In the genomic region with DNA sequence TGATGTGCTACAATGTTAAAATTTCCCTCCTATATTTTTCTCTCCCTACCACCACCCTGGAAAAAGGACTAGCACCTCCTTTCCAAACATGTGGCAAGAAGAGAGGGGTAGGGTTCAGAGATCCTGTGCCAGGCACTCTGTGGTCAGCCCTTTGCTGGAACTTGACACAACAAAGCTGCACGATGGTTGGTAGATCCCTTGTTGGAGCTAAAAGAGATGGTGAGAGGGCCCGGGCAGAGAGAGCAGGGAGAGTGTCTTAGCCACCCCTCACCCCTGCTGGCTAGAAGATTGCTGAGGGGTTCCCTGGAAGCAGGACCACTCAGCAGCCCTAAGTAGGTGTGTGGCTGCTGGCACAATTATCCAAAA, we compare ENCODE assay signal across 1 cellular context.
TF ChIP-seq lines count a peak whose summit lies in the region.

No MANE protein-coding gene starts in this region.

TF ChIP-seq in K562, 482 proteins besides CTCF, POLR2A, EP300 and RAD21 (continues in another document):
- TF ChIP-seq, protein P1, sequence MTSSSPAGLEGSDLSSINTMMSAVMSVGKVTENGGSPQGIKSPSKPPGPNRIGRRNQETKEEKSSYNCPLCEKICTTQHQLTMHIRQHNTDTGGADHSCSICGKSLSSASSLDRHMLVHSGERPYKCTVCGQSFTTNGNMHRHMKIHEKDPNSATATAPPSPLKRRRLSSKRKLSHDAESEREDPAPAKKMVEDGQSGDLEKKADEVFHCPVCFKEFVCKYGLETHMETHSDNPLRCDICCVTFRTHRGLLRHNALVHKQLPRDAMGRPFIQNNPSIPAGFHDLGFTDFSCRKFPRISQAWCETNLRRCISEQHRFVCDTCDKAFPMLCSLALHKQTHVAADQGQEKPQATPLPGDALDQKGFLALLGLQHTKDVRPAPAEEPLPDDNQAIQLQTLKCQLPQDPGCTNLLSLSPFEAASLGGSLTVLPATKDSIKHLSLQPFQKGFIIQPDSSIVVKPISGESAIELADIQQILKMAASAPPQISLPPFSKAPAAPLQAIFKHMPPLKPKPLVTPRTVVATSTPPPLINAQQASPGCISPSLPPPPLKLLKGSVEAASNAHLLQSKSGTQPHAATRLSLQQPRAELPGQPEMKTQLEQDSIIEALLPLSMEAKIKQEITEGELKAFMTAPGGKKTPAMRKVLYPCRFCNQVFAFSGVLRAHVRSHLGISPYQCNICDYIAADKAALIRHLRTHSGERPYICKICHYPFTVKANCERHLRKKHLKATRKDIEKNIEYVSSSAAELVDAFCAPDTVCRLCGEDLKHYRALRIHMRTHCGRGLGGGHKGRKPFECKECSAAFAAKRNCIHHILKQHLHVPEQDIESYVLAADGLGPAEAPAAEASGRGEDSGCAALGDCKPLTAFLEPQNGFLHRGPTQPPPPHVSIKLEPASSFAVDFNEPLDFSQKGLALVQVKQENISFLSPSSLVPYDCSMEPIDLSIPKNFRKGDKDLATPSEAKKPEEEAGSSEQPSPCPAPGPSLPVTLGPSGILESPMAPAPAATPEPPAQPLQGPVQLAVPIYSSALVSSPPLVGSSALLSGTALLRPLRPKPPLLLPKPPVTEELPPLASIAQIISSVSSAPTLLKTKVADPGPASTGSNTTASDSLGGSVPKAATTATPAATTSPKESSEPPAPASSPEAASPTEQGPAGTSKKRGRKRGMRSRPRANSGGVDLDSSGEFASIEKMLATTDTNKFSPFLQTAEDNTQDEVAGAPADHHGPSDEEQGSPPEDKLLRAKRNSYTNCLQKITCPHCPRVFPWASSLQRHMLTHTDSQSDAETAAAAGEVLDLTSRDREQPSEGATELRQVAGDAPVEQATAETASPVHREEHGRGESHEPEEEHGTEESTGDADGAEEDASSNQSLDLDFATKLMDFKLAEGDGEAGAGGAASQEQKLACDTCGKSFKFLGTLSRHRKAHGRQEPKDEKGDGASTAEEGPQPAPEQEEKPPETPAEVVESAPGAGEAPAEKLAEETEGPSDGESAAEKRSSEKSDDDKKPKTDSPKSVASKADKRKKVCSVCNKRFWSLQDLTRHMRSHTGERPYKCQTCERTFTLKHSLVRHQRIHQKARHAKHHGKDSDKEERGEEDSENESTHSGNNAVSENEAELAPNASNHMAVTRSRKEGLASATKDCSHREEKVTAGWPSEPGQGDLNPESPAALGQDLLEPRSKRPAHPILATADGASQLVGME (CRISPR knock-in tag; IDR thresholded peaks at IDR 0.05): peak; percentile 3; the same call in 1 of the 2 replicates
- TF ChIP-seq ZNF57 (CRISPR knock-in tag; IDR thresholded peaks at IDR 0.05): no peak
- TF ChIP-seq, protein P2, sequence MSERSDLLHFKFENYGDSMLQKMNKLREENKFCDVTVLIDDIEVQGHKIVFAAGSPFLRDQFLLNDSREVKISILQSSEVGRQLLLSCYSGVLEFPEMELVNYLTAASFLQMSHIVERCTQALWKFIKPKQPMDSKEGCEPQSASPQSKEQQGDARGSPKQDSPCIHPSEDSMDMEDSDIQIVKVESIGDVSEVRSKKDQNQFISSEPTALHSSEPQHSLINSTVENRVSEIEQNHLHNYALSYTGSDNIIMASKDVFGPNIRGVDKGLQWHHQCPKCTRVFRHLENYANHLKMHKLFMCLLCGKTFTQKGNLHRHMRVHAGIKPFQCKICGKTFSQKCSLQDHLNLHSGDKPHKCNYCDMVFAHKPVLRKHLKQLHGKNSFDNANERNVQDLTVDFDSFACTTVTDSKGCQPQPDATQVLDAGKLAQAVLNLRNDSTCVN (CRISPR knock-in tag; IDR thresholded peaks at IDR 0.05): no peak
- TF ChIP-seq, protein P3, sequence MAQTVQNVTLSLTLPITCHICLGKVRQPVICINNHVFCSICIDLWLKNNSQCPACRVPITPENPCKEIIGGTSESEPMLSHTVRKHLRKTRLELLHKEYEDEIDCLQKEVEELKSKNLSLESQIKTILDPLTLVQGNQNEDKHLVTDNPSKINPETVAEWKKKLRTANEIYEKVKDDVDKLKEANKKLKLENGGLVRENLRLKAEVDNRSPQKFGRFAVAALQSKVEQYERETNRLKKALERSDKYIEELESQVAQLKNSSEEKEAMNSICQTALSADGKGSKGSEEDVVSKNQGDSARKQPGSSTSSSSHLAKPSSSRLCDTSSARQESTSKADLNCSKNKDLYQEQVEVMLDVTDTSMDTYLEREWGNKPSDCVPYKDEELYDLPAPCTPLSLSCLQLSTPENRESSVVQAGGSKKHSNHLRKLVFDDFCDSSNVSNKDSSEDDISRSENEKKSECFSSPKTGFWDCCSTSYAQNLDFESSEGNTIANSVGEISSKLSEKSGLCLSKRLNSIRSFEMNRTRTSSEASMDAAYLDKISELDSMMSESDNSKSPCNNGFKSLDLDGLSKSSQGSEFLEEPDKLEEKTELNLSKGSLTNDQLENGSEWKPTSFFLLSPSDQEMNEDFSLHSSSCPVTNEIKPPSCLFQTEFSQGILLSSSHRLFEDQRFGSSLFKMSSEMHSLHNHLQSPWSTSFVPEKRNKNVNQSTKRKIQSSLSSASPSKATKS (CRISPR knock-in tag; IDR thresholded peaks at IDR 0.05): no peak
- TF ChIP-seq TAL1 (IDR thresholded peaks at IDR 0.05): no peak
- no peak for TF ChIP-seq MEF2A (IDR thresholded peaks at IDR 0.05; ENCODE audit: control insufficient read depth, low read depth, low read length)
- TF ChIP-seq FOXM1 (IDR thresholded peaks at IDR 0.05; ENCODE audit: low read depth): no peak
- TF ChIP-seq FOXM1 (CRISPR knock-in tag; IDR thresholded peaks at IDR 0.05; ENCODE audit: low read depth): 0 out of 2 replicates have a peak, but pooled peaks have one; percentile 8
- TF ChIP-seq ADNP (tag; IDR thresholded peaks at IDR 0.05): no peak
- TF ChIP-seq TEAD2 (tag; IDR thresholded peaks at IDR 0.05): no peak
- no peak for TF ChIP-seq ZNF778 (CRISPR knock-in tag; IDR thresholded peaks at IDR 0.05)
- TF ChIP-seq PHF20 (IDR thresholded peaks at IDR 0.05; ENCODE audit: partially characterized antibody): no peak
- no peak for TF ChIP-seq PTBP1 (IDR thresholded peaks at IDR 0.05; ENCODE audit: low read depth, low read length)
- no peak for TF ChIP-seq ZBTB7A (IDR thresholded peaks at IDR 0.05; ENCODE audit: borderline replicate concordance, control insufficient read depth, low read depth, low read length)
- no peak for TF ChIP-seq ZNF507 (tag; conservative IDR thresholded peaks at IDR 0.05)
- TF ChIP-seq SMAD4 (CRISPR knock-in tag; conservative IDR thresholded peaks at IDR 0.05): no peak
- TF ChIP-seq ETV1 (tag; conservative IDR thresholded peaks at IDR 0.05; ENCODE audit: low read depth): no peak
- TF ChIP-seq EGR1 (conservative IDR thresholded peaks at IDR 0.05): no peak
- no peak for TF ChIP-seq ZNF124 (CRISPR knock-in tag; IDR thresholded peaks at IDR 0.05)
- TF ChIP-seq, protein P4, sequence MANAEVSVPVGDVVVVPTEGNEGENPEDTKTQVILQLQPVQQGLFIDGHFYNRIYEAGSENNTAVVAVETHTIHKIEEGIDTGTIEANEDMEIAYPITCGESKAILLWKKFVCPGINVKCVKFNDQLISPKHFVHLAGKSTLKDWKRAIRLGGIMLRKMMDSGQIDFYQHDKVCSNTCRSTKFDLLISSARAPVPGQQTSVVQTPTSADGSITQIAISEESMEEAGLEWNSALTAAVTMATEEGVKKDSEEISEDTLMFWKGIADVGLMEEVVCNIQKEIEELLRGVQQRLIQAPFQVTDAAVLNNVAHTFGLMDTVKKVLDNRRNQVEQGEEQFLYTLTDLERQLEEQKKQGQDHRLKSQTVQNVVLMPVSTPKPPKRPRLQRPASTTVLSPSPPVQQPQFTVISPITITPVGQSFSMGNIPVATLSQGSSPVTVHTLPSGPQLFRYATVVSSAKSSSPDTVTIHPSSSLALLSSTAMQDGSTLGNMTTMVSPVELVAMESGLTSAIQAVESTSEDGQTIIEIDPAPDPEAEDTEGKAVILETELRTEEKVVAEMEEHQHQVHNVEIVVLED (CRISPR knock-in tag; IDR thresholded peaks at IDR 0.05): no peak
- no peak for TF ChIP-seq JUNB (CRISPR knock-in tag; conservative IDR thresholded peaks at IDR 0.05)
- TF ChIP-seq, protein P5, sequence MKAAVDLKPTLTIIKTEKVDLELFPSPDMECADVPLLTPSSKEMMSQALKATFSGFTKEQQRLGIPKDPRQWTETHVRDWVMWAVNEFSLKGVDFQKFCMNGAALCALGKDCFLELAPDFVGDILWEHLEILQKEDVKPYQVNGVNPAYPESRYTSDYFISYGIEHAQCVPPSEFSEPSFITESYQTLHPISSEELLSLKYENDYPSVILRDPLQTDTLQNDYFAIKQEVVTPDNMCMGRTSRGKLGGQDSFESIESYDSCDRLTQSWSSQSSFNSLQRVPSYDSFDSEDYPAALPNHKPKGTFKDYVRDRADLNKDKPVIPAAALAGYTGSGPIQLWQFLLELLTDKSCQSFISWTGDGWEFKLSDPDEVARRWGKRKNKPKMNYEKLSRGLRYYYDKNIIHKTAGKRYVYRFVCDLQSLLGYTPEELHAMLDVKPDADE (conservative IDR thresholded peaks at IDR 0.05; ENCODE audit: control insufficient read depth, low read depth, low read length): no peak
- no peak for TF ChIP-seq TBP (optimal IDR thresholded peaks at IDR 0.05; ENCODE audit: low read depth, low read length)
- 0 out of 2 replicates have a peak, but pooled peaks have one; percentile 4 for TF ChIP-seq ARID1B (IDR thresholded peaks at IDR 0.05)
- TF ChIP-seq PCBP1 (IDR thresholded peaks at IDR 0.05; ENCODE audit: low read depth, low read length, poor library complexity, severe bottlenecking): no peak
- TF ChIP-seq, protein P6, sequence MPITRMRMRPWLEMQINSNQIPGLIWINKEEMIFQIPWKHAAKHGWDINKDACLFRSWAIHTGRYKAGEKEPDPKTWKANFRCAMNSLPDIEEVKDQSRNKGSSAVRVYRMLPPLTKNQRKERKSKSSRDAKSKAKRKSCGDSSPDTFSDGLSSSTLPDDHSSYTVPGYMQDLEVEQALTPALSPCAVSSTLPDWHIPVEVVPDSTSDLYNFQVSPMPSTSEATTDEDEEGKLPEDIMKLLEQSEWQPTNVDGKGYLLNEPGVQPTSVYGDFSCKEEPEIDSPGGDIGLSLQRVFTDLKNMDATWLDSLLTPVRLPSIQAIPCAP (CRISPR knock-in tag; IDR thresholded peaks at IDR 0.05; ENCODE audit: borderline replicate concordance): no peak
- no peak for TF ChIP-seq ILF3 (IDR thresholded peaks at IDR 0.05; ENCODE audit: borderline replicate concordance)
- TF ChIP-seq PTTG1 (tag; IDR thresholded peaks at IDR 0.05; ENCODE audit: low read depth): 0 out of 2 replicates have a peak, but pooled peaks have one; percentile 7
- TF ChIP-seq ZNF12 (CRISPR knock-in tag; IDR thresholded peaks at IDR 0.05): no peak
- TF ChIP-seq, protein P7, sequence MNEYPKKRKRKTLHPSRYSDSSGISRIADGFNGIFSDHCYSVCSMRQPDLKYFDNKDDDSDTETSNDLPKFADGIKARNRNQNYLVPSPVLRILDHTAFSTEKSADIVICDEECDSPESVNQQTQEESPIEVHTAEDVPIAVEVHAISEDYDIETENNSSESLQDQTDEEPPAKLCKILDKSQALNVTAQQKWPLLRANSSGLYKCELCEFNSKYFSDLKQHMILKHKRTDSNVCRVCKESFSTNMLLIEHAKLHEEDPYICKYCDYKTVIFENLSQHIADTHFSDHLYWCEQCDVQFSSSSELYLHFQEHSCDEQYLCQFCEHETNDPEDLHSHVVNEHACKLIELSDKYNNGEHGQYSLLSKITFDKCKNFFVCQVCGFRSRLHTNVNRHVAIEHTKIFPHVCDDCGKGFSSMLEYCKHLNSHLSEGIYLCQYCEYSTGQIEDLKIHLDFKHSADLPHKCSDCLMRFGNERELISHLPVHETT (CRISPR knock-in tag; conservative IDR thresholded peaks at IDR 0.05 in 1 of 2, IDR thresholded peaks at IDR 0.05 in 1 of 2): no peak; a peak in 1 of 4 replicates
- no peak for TF ChIP-seq TAF15 (IDR thresholded peaks at IDR 0.05; ENCODE audit: low read depth, low read length)
- 0 out of 2 replicates have a peak, but pooled peaks have one; percentile 0 for TF ChIP-seq TCF3 (CRISPR knock-in tag; IDR thresholded peaks at IDR 0.05)
- TF ChIP-seq, protein P8, sequence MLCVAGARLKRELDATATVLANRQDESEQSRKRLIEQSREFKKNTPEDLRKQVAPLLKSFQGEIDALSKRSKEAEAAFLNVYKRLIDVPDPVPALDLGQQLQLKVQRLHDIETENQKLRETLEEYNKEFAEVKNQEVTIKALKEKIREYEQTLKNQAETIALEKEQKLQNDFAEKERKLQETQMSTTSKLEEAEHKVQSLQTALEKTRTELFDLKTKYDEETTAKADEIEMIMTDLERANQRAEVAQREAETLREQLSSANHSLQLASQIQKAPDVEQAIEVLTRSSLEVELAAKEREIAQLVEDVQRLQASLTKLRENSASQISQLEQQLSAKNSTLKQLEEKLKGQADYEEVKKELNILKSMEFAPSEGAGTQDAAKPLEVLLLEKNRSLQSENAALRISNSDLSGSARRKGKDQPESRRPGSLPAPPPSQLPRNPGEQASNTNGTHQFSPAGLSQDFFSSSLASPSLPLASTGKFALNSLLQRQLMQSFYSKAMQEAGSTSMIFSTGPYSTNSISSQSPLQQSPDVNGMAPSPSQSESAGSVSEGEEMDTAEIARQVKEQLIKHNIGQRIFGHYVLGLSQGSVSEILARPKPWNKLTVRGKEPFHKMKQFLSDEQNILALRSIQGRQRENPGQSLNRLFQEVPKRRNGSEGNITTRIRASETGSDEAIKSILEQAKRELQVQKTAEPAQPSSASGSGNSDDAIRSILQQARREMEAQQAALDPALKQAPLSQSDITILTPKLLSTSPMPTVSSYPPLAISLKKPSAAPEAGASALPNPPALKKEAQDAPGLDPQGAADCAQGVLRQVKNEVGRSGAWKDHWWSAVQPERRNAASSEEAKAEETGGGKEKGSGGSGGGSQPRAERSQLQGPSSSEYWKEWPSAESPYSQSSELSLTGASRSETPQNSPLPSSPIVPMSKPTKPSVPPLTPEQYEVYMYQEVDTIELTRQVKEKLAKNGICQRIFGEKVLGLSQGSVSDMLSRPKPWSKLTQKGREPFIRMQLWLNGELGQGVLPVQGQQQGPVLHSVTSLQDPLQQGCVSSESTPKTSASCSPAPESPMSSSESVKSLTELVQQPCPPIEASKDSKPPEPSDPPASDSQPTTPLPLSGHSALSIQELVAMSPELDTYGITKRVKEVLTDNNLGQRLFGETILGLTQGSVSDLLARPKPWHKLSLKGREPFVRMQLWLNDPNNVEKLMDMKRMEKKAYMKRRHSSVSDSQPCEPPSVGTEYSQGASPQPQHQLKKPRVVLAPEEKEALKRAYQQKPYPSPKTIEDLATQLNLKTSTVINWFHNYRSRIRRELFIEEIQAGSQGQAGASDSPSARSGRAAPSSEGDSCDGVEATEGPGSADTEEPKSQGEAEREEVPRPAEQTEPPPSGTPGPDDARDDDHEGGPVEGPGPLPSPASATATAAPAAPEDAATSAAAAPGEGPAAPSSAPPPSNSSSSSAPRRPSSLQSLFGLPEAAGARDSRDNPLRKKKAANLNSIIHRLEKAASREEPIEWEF (CRISPR knock-in tag; IDR thresholded peaks at IDR 0.05): 0 out of 2 replicates have a peak, but pooled peaks have one; percentile 36
